Comparison of ENCODE assay signal across 1 cellular context in the genomic region with DNA sequence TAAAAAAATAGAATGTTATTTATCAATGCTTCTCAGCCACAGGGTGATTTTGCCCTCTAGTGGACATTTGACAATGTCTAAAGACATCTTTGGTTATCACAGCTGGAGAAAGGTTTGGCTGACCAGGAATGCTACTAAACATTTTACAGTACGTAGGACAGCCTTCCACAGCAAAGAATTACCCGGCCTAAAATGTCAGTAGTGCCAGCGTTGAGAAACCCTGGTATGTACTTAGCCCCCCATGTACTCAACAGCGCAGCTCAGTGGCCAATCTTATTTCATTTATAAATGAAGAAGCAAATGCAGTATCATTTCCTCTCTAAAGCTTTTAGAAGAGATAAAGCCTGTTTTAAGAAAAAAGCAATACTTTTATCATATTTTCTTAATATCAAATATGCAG.
TF ChIP-seq lines count a peak whose summit lies in the region.

No MANE protein-coding gene starts in this region.

TF ChIP-seq in WTC11, 78 proteins besides CTCF, POLR2A, EP300 and RAD21 (continued from another document):
- TF ChIP-seq STAT6 (CRISPR knock-in tag; conservative IDR thresholded peaks at IDR 0.05; ENCODE audit: low read depth) (no peak), PRDM15 (CRISPR knock-in tag; IDR thresholded peaks at IDR 0.05) (no peak), MLX (CRISPR knock-in tag; IDR thresholded peaks at IDR 0.05) (no peak)
- TF ChIP-seq, protein P1, sequence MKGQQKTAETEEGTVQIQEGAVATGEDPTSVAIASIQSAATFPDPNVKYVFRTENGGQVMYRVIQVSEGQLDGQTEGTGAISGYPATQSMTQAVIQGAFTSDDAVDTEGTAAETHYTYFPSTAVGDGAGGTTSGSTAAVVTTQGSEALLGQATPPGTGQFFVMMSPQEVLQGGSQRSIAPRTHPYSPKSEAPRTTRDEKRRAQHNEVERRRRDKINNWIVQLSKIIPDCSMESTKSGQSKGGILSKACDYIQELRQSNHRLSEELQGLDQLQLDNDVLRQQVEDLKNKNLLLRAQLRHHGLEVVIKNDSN (CRISPR knock-in tag; IDR thresholded peaks at IDR 0.05) = no peak
- TF ChIP-seq, protein P2, sequence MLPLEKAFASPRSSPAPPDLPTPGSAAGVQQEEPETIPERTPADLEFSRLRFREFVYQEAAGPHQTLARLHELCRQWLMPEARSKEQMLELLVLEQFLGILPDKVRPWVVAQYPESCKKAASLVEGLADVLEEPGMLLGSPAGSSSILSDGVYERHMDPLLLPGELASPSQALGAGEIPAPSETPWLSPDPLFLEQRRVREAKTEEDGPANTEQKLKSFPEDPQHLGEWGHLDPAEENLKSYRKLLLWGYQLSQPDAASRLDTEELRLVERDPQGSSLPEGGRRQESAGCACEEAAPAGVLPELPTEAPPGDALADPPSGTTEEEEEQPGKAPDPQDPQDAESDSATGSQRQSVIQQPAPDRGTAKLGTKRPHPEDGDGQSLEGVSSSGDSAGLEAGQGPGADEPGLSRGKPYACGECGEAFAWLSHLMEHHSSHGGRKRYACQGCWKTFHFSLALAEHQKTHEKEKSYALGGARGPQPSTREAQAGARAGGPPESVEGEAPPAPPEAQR (CRISPR knock-in tag; IDR thresholded peaks at IDR 0.05) = no peak
